ENCODE assay signal across 9 cellular contexts in genomic region chr1:111346089-111346885, GRCh38. TPM values are rescaled to one million over a fixed set of nuclear protein-coding genes. Genes with fewer than 3 reads are reported as not detected.
DNase-seq lines count a peak whose midpoint lies in the region; ATAC-seq and TF ChIP-seq lines count a peak whose summit lies in the region.
"Had no signal": no experiment of that assay in that cellular context is flagged by ENCODE, and none has a peak within 500 bp of the region (broad histone marks: within the 10 kb centered on the region; RNA-seq: fewer than 3 reads in every experiment).

No MANE protein-coding gene starts in this region.

- peaks cover 16% of the 10 kb centered on the region for H3K4me1 Mint-ChIP-seq in activated CD8-positive, alpha-beta T cell treated with anti-CD3 and anti-CD28 coated beads for 36 hours (ENCODE audit: low read depth)

- DNase-seq in NCI-H69 (lab: John Stamatoyannopoulos, UW) (peak; percentile 85), medulla oblongata (ENCODE audit: extremely low spot score) (peak; percentile 93)
- peak; percentile 81 for DNase-seq in activated CD8-positive, alpha-beta T cell treated with anti-CD3 and anti-CD28 coated beads for 36 hours
- peak; percentile 81 for DNase-seq in effector CD8-positive, alpha-beta T cell (lab: John Stamatoyannopoulos, UW)
- DNase-seq in stimulated activated CD4-positive, alpha-beta T cell treated with anti-CD3 and anti-CD28 coated beads, TNF-alpha, amount 100 ng/mL, for 4 hours (ENCODE audit: low read depth in 3 of 3): peak; percentile 65 to 71 (median 66)

- no peaks in the 10 kb centered on the region for H3K36me3 ChIP-seq in BLaER1

- H3K36me3 Mint-ChIP-seq in activated CD8-positive, alpha-beta T cell treated with anti-CD3 and anti-CD28 coated beads for 36 hours (ENCODE audit: low read depth): no peaks in the 10 kb centered on the region

- no peaks in the 10 kb centered on the region for H4K20me1 ChIP-seq in BLaER1

- H3K9ac ChIP-seq in BLaER1: peak overlapping the region; percentile 59; the same call in 1 of the 2 replicates

- peak; percentile 28 for TF ChIP-seq CTCF in activated CD8-positive, alpha-beta T cell treated with anti-CD3 and anti-CD28 coated beads for 36 hours (IDR thresholded peaks at IDR 0.05)

- no peaks in the 10 kb centered on the region for H3K9me3 ChIP-seq in BLaER1

- peaks cover 15% of the 10 kb centered on the region for H3K4me1 ChIP-seq in BLaER1

- H3K27me3 ChIP-seq in BLaER1: no peaks in the 10 kb centered on the region

- H3K4me3 ChIP-seq in BLaER1: peak overlapping the region; percentile 67

- CTCF ChIA-PET in activated CD8-positive, alpha-beta T cell treated with anti-CD3 and anti-CD28 coated beads for 36 hours (lab: Charles Lee): interaction anchor here (0.6 to 2.7 kb wide), 10 partner anchors 10 to 315 kb away, joined by 3 to 10 read pairs (median 4); no protein-coding TSS in a partner anchor

- peak overlapping the region; percentile 89 for H3K4me2 ChIP-seq in BLaER1

- 0 out of 2 replicates have a peak overlapping the region, but pooled peaks have one; percentile 29 for H3K27ac ChIP-seq in BLaER1

- no peaks in the 10 kb centered on the region for H3K9me3 Mint-ChIP-seq in activated CD8-positive, alpha-beta T cell treated with anti-CD3 and anti-CD28 coated beads for 36 hours

- intact Hi-C loops in activated CD8-positive, alpha-beta T cell treated with anti-CD3 and anti-CD28 coated beads for 36 hours (cut with micrococcal nuclease): no loop called here

- peak overlapping the region; percentile 19 for H3K27ac Mint-ChIP-seq in activated CD8-positive, alpha-beta T cell treated with anti-CD3 and anti-CD28 coated beads for 36 hours

- POLR2A ChIA-PET in activated CD8-positive, alpha-beta T cell treated with anti-CD3 and anti-CD28 coated beads for 36 hours (lab: Charles Lee): interaction anchor here (0.6 to 1.1 kb wide), 2 partner anchors 54 to 206 kb away, joined by 3 read pairs; partner anchors contain the start of genes CEPT1 and DRAM2

- peak overlapping the region; percentile 81 for H3K4me3 Mint-ChIP-seq in activated CD8-positive, alpha-beta T cell treated with anti-CD3 and anti-CD28 coated beads for 36 hours

- ATAC-seq in GM19351 (IDR thresholded peaks at IDR 0.05; ENCODE audit: unreplicated experiment) (peak; percentile 89), HG03469 (IDR thresholded peaks at IDR 0.05; ENCODE audit: unreplicated experiment) (peak; percentile 81)
- peak; percentile 94 for ATAC-seq in activated CD8-positive, alpha-beta T cell treated with anti-CD3 and anti-CD28 coated beads for 36 hours

- H3K27me3 Mint-ChIP-seq in activated CD8-positive, alpha-beta T cell treated with anti-CD3 and anti-CD28 coated beads for 36 hours: no peaks in the 10 kb centered on the region

RNA-seq across cellular contexts. Expression of gene CHIA, which starts 55.6 kb away (rescaled TPM):
- not detected for total RNA-seq in activated CD8-positive, alpha-beta T cell treated with anti-CD3 and anti-CD28 coated beads for 36 hours
- total RNA-seq: T-helper 2 cell treated with Interferon-gamma antibody and Interleukin-4, amounts not matched to agents 100 ng/mL and 5 ng/mL, for 36 hours had no signal

Comparison
In these comparisons a context has a peak if more than half of its experiments do, and no peak if none do; other contexts are left out.
1. Peak in every context shown above with its lines: DNase-seq, ATAC-seq, H3K4me3 ChIP-seq and H3K27ac ChIP-seq.